ENCODE assay signal across 1 cellular context in genomic region chr5:2776338-2777302, GRCh38.
TF ChIP-seq lines count a peak whose summit lies in the region.

No MANE protein-coding gene starts in this region.

TF ChIP-seq in K562, 482 proteins besides CTCF, POLR2A, EP300 and RAD21 (continued from another document):
- TF ChIP-seq MAFG (tag; conservative IDR thresholded peaks at IDR 0.05) (peak; percentile 47; the same call in 1 of the 2 replicates), C11orf30 (IDR thresholded peaks at IDR 0.05; ENCODE audit: low read depth) (peak; percentile 40; the same call in 1 of the 2 replicates), MAFF (IDR thresholded peaks at IDR 0.05; ENCODE audit: low read length) (peak; percentile 62), ELF1 (tag; IDR thresholded peaks at IDR 0.05) (no peak)
TF ChIP-seq in K562: peak in this region for 5.
